19 cellular contexts compared by ENCODE assay signal in genomic region chr14:103685276-103686211, GRCh38.
"Had no signal": no experiment of that assay in that cellular context is flagged by ENCODE, and none has a peak within 500 bp of the region (broad histone marks: within the 10 kb centered on the region; RNA-seq: fewer than 3 reads in every experiment).

No MANE protein-coding gene starts in this region.

- H3K4me3 ChIP-seq: ascending aorta, cardiac muscle cell, coronary artery, prostate gland, thoracic aorta, uterus had no signal

- H3K27me3 ChIP-seq: ascending aorta, cardiac muscle cell, neutrophil, uterus had no signal

- H3K27ac Mint-ChIP-seq: activated CD4-positive, alpha-beta memory T cell treated with anti-CD3 and anti-CD28 coated beads for 36 hours; activated naive CD8-positive, alpha-beta T cell treated with anti-CD3 and anti-CD28 coated beads, Interleukin-2, amount 50 U/mL, for 24 hours; mesothelial cell of epicardium; stimulated activated naive CD8-positive, alpha-beta T cell treated with anti-CD3 and anti-CD28 coated beads, Interleukin-15, Interleukin-2, amounts not matched to agents 100 ng/mL and 50 ng/mL, for 24 hours had no signal

- H3K9me3 ChIP-seq: ascending aorta, neutrophil, prostate gland, thoracic aorta, uterus had no signal

- H3K27me3 Mint-ChIP-seq: activated CD4-positive, alpha-beta memory T cell treated with anti-CD3 and anti-CD28 coated beads for 36 hours; activated naive CD8-positive, alpha-beta T cell treated with anti-CD3 and anti-CD28 coated beads, Interleukin-2, amount 50 U/mL, for 24 hours; stimulated activated naive CD8-positive, alpha-beta T cell treated with anti-CD3 and anti-CD28 coated beads, Interleukin-15, Interleukin-2, amounts not matched to agents 100 ng/mL and 50 ng/mL, for 24 hours had no signal

- H3K9me3 Mint-ChIP-seq: activated CD4-positive, alpha-beta memory T cell treated with anti-CD3 and anti-CD28 coated beads for 36 hours; activated naive CD8-positive, alpha-beta T cell treated with anti-CD3 and anti-CD28 coated beads, Interleukin-2, amount 50 U/mL, for 24 hours; mesothelial cell of epicardium; stimulated activated naive CD8-positive, alpha-beta T cell treated with anti-CD3 and anti-CD28 coated beads, Interleukin-15, Interleukin-2, amounts not matched to agents 100 ng/mL and 50 ng/mL, for 24 hours had no signal

- H3K36me3 ChIP-seq: uterus had no signal

- DNase-seq: activated CD4-positive, alpha-beta memory T cell treated with anti-CD3 and anti-CD28 coated beads for 36 hours; activated CD4-positive, alpha-beta T cell treated with anti-CD3 and anti-CD28 coated beads for 1 hour; activated naive CD8-positive, alpha-beta T cell treated with anti-CD3 and anti-CD28 coated beads, Interleukin-2, amount 50 U/mL, for 24 hours; activated T-cell treated with anti-CD3 and anti-CD28 coated beads, Interleukin-2, amount 50 U/mL, for 48 hours; effector CD4-positive, alpha-beta T cell; hippocampal formation; stimulated activated CD4-positive, alpha-beta T cell treated with anti-CD3 and anti-CD28 coated beads, Interleukin-12 subunit alpha, Interleukin-12 subunit beta, amount 100 ng/mL, for 4 hours; T1000; uterus had no signal

- H3K4me3 Mint-ChIP-seq: activated CD4-positive, alpha-beta memory T cell treated with anti-CD3 and anti-CD28 coated beads for 36 hours; activated naive CD8-positive, alpha-beta T cell treated with anti-CD3 and anti-CD28 coated beads, Interleukin-2, amount 50 U/mL, for 24 hours; mesothelial cell of epicardium; stimulated activated naive CD8-positive, alpha-beta T cell treated with anti-CD3 and anti-CD28 coated beads, Interleukin-15, Interleukin-2, amounts not matched to agents 100 ng/mL and 50 ng/mL, for 24 hours had no signal

- H3K4me1 ChIP-seq: prostate gland, uterus had no signal

- ATAC-seq: activated naive CD8-positive, alpha-beta T cell treated with anti-CD3 and anti-CD28 coated beads, Interleukin-2, amount 50 U/mL, for 24 hours; sciatic nerve had no signal

- H3K4me1 Mint-ChIP-seq: mesothelial cell of epicardium had no signal

- H3K27ac ChIP-seq: ascending aorta, cardiac muscle cell, coronary artery, epithelial cell of prostate, neutrophil, prostate gland, uterus had no signal
